7 cellular contexts compared by ENCODE assay signal in genomic region chr19:39929750-39930149, GRCh38. TPM values are rescaled to one million over a fixed set of nuclear protein-coding genes. Genes with fewer than 3 reads are reported as not detected.
"Had no signal": no experiment of that assay in that cellular context is flagged by ENCODE, and none has a peak within 500 bp of the region (broad histone marks: within the 10 kb centered on the region; RNA-seq: fewer than 3 reads in every experiment).

No MANE protein-coding gene starts in this region.

- DNase-seq: GM23248, GOT3, H7, KBM-7 had no signal

- H3K9me3 Mint-ChIP-seq: IgD-negative memory B cell had no signal

- H3K27ac ChIP-seq: GM23248 had no signal

- H3K9me3 ChIP-seq: HAP-1 had no signal

- H3K4me1 ChIP-seq: HAP-1 had no signal

- H3K4me3 ChIP-seq: GM23248, HAP-1 had no signal

- H3K27me3 Mint-ChIP-seq: IgD-negative memory B cell had no signal

- H3K4me3 Mint-ChIP-seq: IgD-negative memory B cell had no signal

- H3K36me3 ChIP-seq: HAP-1 had no signal

- ATAC-seq: HCT116 had no signal

- H3K27ac Mint-ChIP-seq: IgD-negative memory B cell had no signal

- H3K36me3 Mint-ChIP-seq: IgD-negative memory B cell had no signal

RNA-seq across cellular contexts. Expression of gene FCGBP, which starts 4.7 kb away (rescaled TPM):
- total RNA-seq: GM23248 had no signal
